ENCODE assay signal across 8 cellular contexts in the genomic region with DNA sequence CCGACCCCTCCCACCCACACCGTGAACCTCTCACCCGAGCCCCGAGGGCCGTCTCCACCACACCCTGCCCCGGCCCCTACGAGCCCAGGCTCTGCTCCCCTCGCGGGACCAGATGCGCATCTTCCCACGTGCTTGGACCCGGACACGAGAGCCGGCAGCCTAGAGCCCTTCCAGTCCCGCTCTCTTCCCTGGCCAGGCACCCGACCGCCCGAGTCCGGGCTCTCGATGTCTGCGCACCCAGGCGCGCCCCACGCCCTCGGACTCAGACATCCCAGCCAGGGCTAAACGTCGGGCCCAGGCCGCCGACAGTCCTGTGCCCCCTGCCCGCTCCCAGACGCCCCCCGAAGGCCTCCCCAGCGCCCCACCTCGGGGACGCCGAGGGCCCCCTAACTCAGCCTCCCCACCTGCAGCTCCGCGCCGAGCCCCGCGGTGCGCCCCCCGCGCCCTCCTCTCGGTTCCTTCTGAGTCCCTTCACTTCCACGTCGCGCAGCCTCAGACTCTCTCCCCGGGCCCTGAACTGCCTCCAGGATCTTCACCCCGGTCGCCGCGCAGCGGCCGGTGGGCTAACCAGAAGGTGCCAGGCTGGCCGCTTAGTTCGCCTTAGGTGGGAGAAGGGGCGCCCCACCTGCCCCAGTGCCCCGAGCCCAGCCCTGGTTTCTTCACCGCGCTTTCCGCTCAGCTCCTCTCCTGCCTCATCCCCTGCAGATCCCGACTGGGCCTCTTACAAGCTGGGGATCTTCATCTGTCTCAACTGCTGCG. TPM values are rescaled to one million over a fixed set of nuclear protein-coding genes. Genes with fewer than 3 reads are reported as not detected.
DNase-seq lines count a peak whose midpoint lies in the region; ATAC-seq and TF ChIP-seq lines count a peak whose summit lies in the region.

No MANE protein-coding gene starts in this region.

- H3K4me1 Mint-ChIP-seq in activated B cell treated with CpG ODN at 0.5 μM for 24 hours = peaks cover 26% of the 10 kb centered on the region

- peak; percentile 46 for ATAC-seq in activated B cell treated with CpG ODN at 0.5 μM for 24 hours (ENCODE audit: low read depth)

- peak; percentile 63 for DNase-seq in GM13977 (ENCODE audit: low spot score)
- DNase-seq in activated B cell treated with CpG ODN at 0.5 μM for 24 hours = peak; percentile 48
- peak; percentile 38 for DNase-seq in germinal center (ENCODE audit: low spot score)
- DNase-seq in ovary = no peak
- no peak for DNase-seq in NCI-H82 treated with DMSO at 0.1 percent for 48 hours (lab: John Stamatoyannopoulos, UW; ENCODE audit: unreplicated experiment)
- DNase-seq in effector CD4-positive, alpha-beta T cell = no peak
- no peak for DNase-seq in NCI-H2029 (lab: John Stamatoyannopoulos, UW)
- no peak for DNase-seq in T1000 (lab: John Stamatoyannopoulos, UW)

- no peak for TF ChIP-seq CTCF in GM13977 (IDR thresholded peaks at IDR 0.05; ENCODE audit: extremely low read depth, insufficient read depth, missing control alignments)
- TF ChIP-seq CTCF in activated B cell treated with CpG ODN at 0.5 μM for 24 hours (IDR thresholded peaks at IDR 0.05) = no peak
- no peak for TF ChIP-seq CTCF in ovary (IDR thresholded peaks at IDR 0.05)

- TF ChIP-seq POLR2A in ovary (IDR thresholded peaks at IDR 0.05) = no peak

- H3K27ac Mint-ChIP-seq in activated B cell treated with CpG ODN at 0.5 μM for 24 hours = peak overlapping the region; percentile 61

- peaks cover 8% of the 10 kb centered on the region for H3K4me1 ChIP-seq in ovary (ENCODE audit: insufficient read depth)

- H3K27ac ChIP-seq in ovary = no peak overlapping the region

- H3K9me3 Mint-ChIP-seq in activated B cell treated with CpG ODN at 0.5 μM for 24 hours = no peaks in the 10 kb centered on the region

- no peak for TF ChIP-seq EP300 in ovary (IDR thresholded peaks at IDR 0.05)

- peak overlapping the region; percentile 27 for H3K4me3 ChIP-seq in ovary

- H3K36me3 ChIP-seq in ovary = no peaks in the 10 kb centered on the region

- 1 to 3% (median 2%) methylated on average over 41 to 64 of the region's 64 CpGs for WGBS in ovary, 3 donors

- in situ Hi-C loops in GM13977 (cut with MboI; ENCODE audit: low pct_unique_long_range_greater_than_20kb, low sequenced_read_pairs, unreplicated experiment) = no loop called here

- POLR2A ChIA-PET in activated B cell treated with CpG ODN at 0.5 μM for 24 hours (lab: Charles Lee) = interaction anchor here (0.6 to 4.0 kb wide), 10 partner anchors 9 to 415 kb away, joined by 3 to 44 read pairs (median 5); partner anchors contain the start of gene RNF135

- H3K36me3 Mint-ChIP-seq in activated B cell treated with CpG ODN at 0.5 μM for 24 hours (ENCODE audit: low read depth) = peaks cover 10% of the 10 kb centered on the region

- H3K9me3 ChIP-seq in ovary = no peaks in the 10 kb centered on the region

- intact Hi-C loops in activated B cell treated with CpG ODN at 0.5 μM for 24 hours (cut with micrococcal nuclease) (loop anchor here (1.0 to 5.0 kb wide), 3 partner anchors 39 to 85 kb away; no protein-coding TSS in a partner anchor), ovary (cut with DNase I) (no loop called here)

- peak overlapping the region; percentile 88 for H3K4me3 Mint-ChIP-seq in activated B cell treated with CpG ODN at 0.5 μM for 24 hours

- H3K27me3 ChIP-seq in ovary = no peaks in the 10 kb centered on the region

- H3K27me3 Mint-ChIP-seq in activated B cell treated with CpG ODN at 0.5 μM for 24 hours = peaks cover 1% of the 10 kb centered on the region

- CTCF ChIA-PET in activated B cell treated with CpG ODN at 0.5 μM for 24 hours (lab: Charles Lee) = no interaction called here

RNA-seq across cellular contexts. Expression of gene ADAP2, which starts 0.7 kb away (rescaled TPM):
- total RNA-seq in activated B cell treated with CpG ODN at 0.5 μM for 24 hours (16.0 and 16.9 TPM in 2 replicates), ovary (10 to 100 TPM in 1 of 7 donors, 1 to 10 TPM in 6; 4.7 to 11.5 (median 6.0) TPM)
- polyA plus RNA-seq in ovary = 10 to 100 TPM in 1 of 2 donors, 1 to 10 TPM in 1; 5.4 to 17.6 TPM

RNA-seq across cellular contexts. Expression of gene TEFM, which starts 16.4 kb away (rescaled TPM):
- 23.0 and 25.2 TPM in 2 replicates for total RNA-seq in activated B cell treated with CpG ODN at 0.5 μM for 24 hours
- 10 to 100 TPM; 11.8 to 18.3 (median 14.7) TPM for total RNA-seq in ovary
- 10 to 100 TPM in 1 of 2 donors, 1 to 10 TPM in 1; 9.4 to 13.2 TPM for polyA plus RNA-seq in ovary

RNA-seq across cellular contexts. Expression of gene RNF135, which starts 48.4 kb away (rescaled TPM):
- total RNA-seq in activated B cell treated with CpG ODN at 0.5 μM for 24 hours (16.7 and 18.5 TPM in 2 replicates), ovary (10 to 100 TPM; 15.0 to 19.6 (median 18.3) TPM)
- 10 to 100 TPM; 14.8 to 25.0 TPM for polyA plus RNA-seq in ovary

Comparison
In these comparisons a context has a peak if more than half of its experiments do, and no peak if none do; other contexts are left out.
1. DNase-seq: peak in GM13977 (single experiment), activated B cell treated with CpG ODN at 0.5 μM for 24 hours (single experiment) and germinal center (single experiment); none in ovary (0 of 5), NCI-H82 treated with DMSO at 0.1 percent for 48 hours (single experiment), effector CD4-positive, alpha-beta T cell (single experiment), NCI-H2029 (single experiment) and T1000 (single experiment).